12 cellular contexts compared by ENCODE assay signal in genomic region chr12:92603741-92604432, GRCh38.
DNase-seq lines count a peak whose midpoint lies in the region; ATAC-seq, FAIRE-seq and TF ChIP-seq lines count a peak whose summit lies in the region.
"Had no signal": no experiment of that assay in that cellular context is flagged by ENCODE, and none has a peak within 500 bp of the region (broad histone marks: within the 10 kb centered on the region; RNA-seq: fewer than 3 reads in every experiment).

No MANE protein-coding gene starts in this region.

- no peaks in the 10 kb centered on the region for H3K27me3 ChIP-seq in BLaER1 treated with 17β-estradiol and CSF1 and Interleukin-3, amounts not matched to agents 10 nM and 100 nM
- H3K27me3 ChIP-seq in GM23248 (replicated peaks; ENCODE audit: insufficient read depth) (no peaks in the 10 kb centered on the region), astrocyte (ENCODE audit: insufficient read depth, low read length) (no peaks in the 10 kb centered on the region), prostate gland (replicated peaks; ENCODE audit: insufficient read depth) (no peaks in the 10 kb centered on the region)
- H3K27me3 ChIP-seq in naive thymus-derived CD4-positive, alpha-beta T cell (ENCODE audit: control insufficient read depth in 2 of 2, insufficient read depth in 2 of 2, low read length in 2 of 2) = no peaks in the 10 kb centered on the region
- H3K27me3 ChIP-seq: MG63, transverse colon had no signal

- peak overlapping the region; percentile 51 for H3K27ac Mint-ChIP-seq in astrocyte (ENCODE audit: unreplicated experiment)
- peak overlapping the region in 8 of 9 donors; percentile 38 to 82 (median 60) for H3K27ac Mint-ChIP-seq in naive thymus-derived CD4-positive, alpha-beta T cell

- peaks cover 60% of the 10 kb centered on the region for H3F3A ChIP-seq in GM23248 (ENCODE audit: insufficient read depth)

- H2AFZ ChIP-seq in GM23248 (no peak overlapping the region; the same call in 1 of the 2 replicates), astrocyte (ENCODE audit: low read depth, low read length) (peak overlapping the region; percentile 0)

- H3K79me2 ChIP-seq in GM23248 (ENCODE audit: insufficient read depth) (no peaks in the 10 kb centered on the region), astrocyte (ENCODE audit: insufficient read depth, low read length) (no peaks in the 10 kb centered on the region)

- H3K9me3 ChIP-seq in BLaER1 treated with 17β-estradiol and CSF1 and Interleukin-3, amounts not matched to agents 10 nM and 100 nM (replicated peaks in 1 of 11) = peaks cover 33 to 66% (median 62%) of the 10 kb centered on the region in 11 experiments
- H3K9me3 ChIP-seq in GM23248 (ENCODE audit: low read depth) (no peaks in the 10 kb centered on the region), astrocyte (ENCODE audit: insufficient read depth, low read depth, low read length) (peaks cover 7% of the 10 kb centered on the region), prostate gland (no peaks in the 10 kb centered on the region)
- H3K9me3 ChIP-seq in naive thymus-derived CD4-positive, alpha-beta T cell (ENCODE audit: control insufficient read depth in 2 of 3, low read length in 3 of 3) = peaks cover 0 to 12% (median 3%) of the 10 kb centered on the region in 3 experiments

- H3K4me3 Mint-ChIP-seq in astrocyte (ENCODE audit: unreplicated experiment) = no peak overlapping the region
- no peak overlapping the region for H3K4me3 Mint-ChIP-seq in naive thymus-derived CD4-positive, alpha-beta T cell

- peak; percentile 8 for TF ChIP-seq CTCF in astrocyte (IDR thresholded peaks at IDR 0.05; ENCODE audit: insufficient read depth, low read depth, low read length)
- TF ChIP-seq CTCF in prostate gland (IDR thresholded peaks at IDR 0.05) = no peak

- no peaks in the 10 kb centered on the region for H3K9me2 ChIP-seq in GM23248 (ENCODE audit: insufficient read depth)

- H3K4me3 ChIP-seq in BLaER1 treated with 17β-estradiol and CSF1 and Interleukin-3, amounts not matched to agents 10 nM and 100 nM = no peak overlapping the region
- H3K4me3 ChIP-seq in GM23248 = no peak overlapping the region
- H3K4me3 ChIP-seq in astrocyte (ENCODE audit: insufficient read depth, low read depth, low read length) = no peak overlapping the region
- no peak overlapping the region for H3K4me3 ChIP-seq in naive thymus-derived CD4-positive, alpha-beta T cell (ENCODE audit: low read length)
- no peak overlapping the region for H3K4me3 ChIP-seq in prostate gland
- H3K4me3 ChIP-seq: MG63, transverse colon had no signal

- H3K4me2 ChIP-seq in BLaER1 treated with 17β-estradiol and CSF1 and Interleukin-3, amounts not matched to agents 10 nM and 100 nM = peak overlapping the region in 7 of 11 experiments; percentile 20 to 88 (median 64); a peak in 14 of 22 replicates
- H3K4me2 ChIP-seq in GM23248 (ENCODE audit: unreplicated experiment) (peak overlapping the region; percentile 16), astrocyte (ENCODE audit: low read length) (no peak overlapping the region)

- POLR2A ChIA-PET in naive thymus-derived CD4-positive, alpha-beta T cell (lab: Charles Lee) = interaction anchor here (1.1 to 1.3 kb wide), 3 partner anchors 9 to 458 kb away, joined by 3 to 6 read pairs (median 4); partner anchors contain the start of gene BTG1

- H3K36me3 ChIP-seq in BLaER1 treated with 17β-estradiol and CSF1 and Interleukin-3, amounts not matched to agents 10 nM and 100 nM = peaks cover 0 to 15% (median 6%) of the 10 kb centered on the region in 11 experiments; a peak in 8 of 22 replicates
- H3K36me3 ChIP-seq in GM23248 (ENCODE audit: low read depth) (no peaks in the 10 kb centered on the region), astrocyte (ENCODE audit: insufficient read depth, low read length) (no peaks in the 10 kb centered on the region), prostate gland (no peaks in the 10 kb centered on the region)
- H3K36me3 ChIP-seq in naive thymus-derived CD4-positive, alpha-beta T cell (ENCODE audit: control insufficient read depth in 2 of 3, insufficient read depth in 3 of 3, low read length in 3 of 3) = no peaks in the 10 kb centered on the region
- H3K36me3 ChIP-seq: MG63, transverse colon had no signal

- H3K4me1 Mint-ChIP-seq in astrocyte (ENCODE audit: low read depth, unreplicated experiment) = peaks cover 13% of the 10 kb centered on the region
- H3K4me1 Mint-ChIP-seq in naive thymus-derived CD4-positive, alpha-beta T cell = peaks cover 9 to 27% (median 11%) of the 10 kb centered on the region in 7 donors

- peaks cover 29 to 92% (median 53%) of the 10 kb centered on the region in 10 experiments for H3K4me1 ChIP-seq in BLaER1 treated with 17β-estradiol and CSF1 and Interleukin-3, amounts not matched to agents 10 nM and 100 nM
- peaks cover 68% of the 10 kb centered on the region for H3K4me1 ChIP-seq in GM23248 (ENCODE audit: insufficient read depth)
- H3K4me1 ChIP-seq in astrocyte (ENCODE audit: insufficient read depth, low read length) = peaks cover 6% of the 10 kb centered on the region
- no peaks in the 10 kb centered on the region for H3K4me1 ChIP-seq in naive thymus-derived CD4-positive, alpha-beta T cell (ENCODE audit: control insufficient read depth in 2 of 2, insufficient read depth in 2 of 2, low read length in 2 of 2)
- no peaks in the 10 kb centered on the region for H3K4me1 ChIP-seq in prostate gland (replicated peaks)

- FAIRE-seq in astrocyte (lab: Jason Lieb, UNC) = no peak

- in situ Hi-C loops in GM23248 (cut with MboI) = no loop called here

- peak overlapping the region in 10 of 11 experiments; percentile 10 to 71 (median 58); a peak in 16 of 22 replicates for H3K27ac ChIP-seq in BLaER1 treated with 17β-estradiol and CSF1 and Interleukin-3, amounts not matched to agents 10 nM and 100 nM
- H3K27ac ChIP-seq in GM23248 (peak overlapping the region; percentile 92), astrocyte (ENCODE audit: low read depth, low read length) (no peak overlapping the region), prostate gland (no peak overlapping the region)
- H3K27ac ChIP-seq in naive thymus-derived CD4-positive, alpha-beta T cell (ENCODE audit: low read depth, low read length) = no peak overlapping the region
- H3K27ac ChIP-seq: transverse colon had no signal

- H4K20me1 ChIP-seq in BLaER1 treated with 17β-estradiol and CSF1 and Interleukin-3, amounts not matched to agents 10 nM and 100 nM = no peaks in the 10 kb centered on the region
- H4K20me1 ChIP-seq in GM23248 (ENCODE audit: insufficient read depth) (no peaks in the 10 kb centered on the region), astrocyte (ENCODE audit: insufficient read depth, low read length) (no peaks in the 10 kb centered on the region)

- H3K9ac ChIP-seq in BLaER1 treated with 17β-estradiol and CSF1 and Interleukin-3, amounts not matched to agents 10 nM and 100 nM = peak overlapping the region in 1 of 11 experiments; percentile 34; a peak in 2 of 22 replicates
- H3K9ac ChIP-seq in GM23248 (no peak overlapping the region), astrocyte (ENCODE audit: low read length) (no peak overlapping the region)

- intact Hi-C loops in naive thymus-derived CD4-positive, alpha-beta T cell (cut with micrococcal nuclease) = loop anchor here in 1 of 2 donors (1.0 kb wide), 1 partner anchor 10 kb away; no protein-coding TSS in a partner anchor
- intact Hi-C loops in prostate gland (cut with DNase I) (no loop called here), left colon (cut with DNase I, micrococcal nuclease) (no loop called here)

- WGBS in GM23248 (ENCODE audit: low coverage in 1 of 2, low lambda C conversion rate in 2 of 2, missing lambda C conversion rate in 2 of 2), 2 experiments = 35 to 49% methylated on average over 2 of the region's 2 CpGs
- WGBS in prostate gland = 84% methylated on average over 2 of the region's 2 CpGs

- CTCF ChIA-PET in naive thymus-derived CD4-positive, alpha-beta T cell (lab: Charles Lee) = interaction anchor here (1.6 kb wide), 1 partner anchor 1221 kb away, joined by 6 read pairs; no protein-coding TSS in a partner anchor

- H3K36me3 Mint-ChIP-seq in astrocyte (ENCODE audit: low read depth, unreplicated experiment) = peaks cover 3% of the 10 kb centered on the region
- H3K36me3 Mint-ChIP-seq in naive thymus-derived CD4-positive, alpha-beta T cell = peaks cover 7 to 35% (median 15%) of the 10 kb centered on the region in 5 donors

- no peaks in the 10 kb centered on the region for H3K27me3 Mint-ChIP-seq in astrocyte (ENCODE audit: low read depth, unreplicated experiment)
- no peaks in the 10 kb centered on the region for H3K27me3 Mint-ChIP-seq in naive thymus-derived CD4-positive, alpha-beta T cell

- no peak for TF ChIP-seq POLR2A in prostate gland (IDR thresholded peaks at IDR 0.05)

- peaks cover 17% of the 10 kb centered on the region for H3K9me3 Mint-ChIP-seq in astrocyte (ENCODE audit: unreplicated experiment)
- H3K9me3 Mint-ChIP-seq in naive thymus-derived CD4-positive, alpha-beta T cell = peaks cover 4 to 29% (median 14%) of the 10 kb centered on the region in 11 donors

- DNase-seq in GM23248 = peak; percentile 57
- DNase-seq in astrocyte (ENCODE audit: low read depth) = no peak
- DNase-seq in naive thymus-derived CD4-positive, alpha-beta T cell = peak in 1 of 9 donors; percentile 28
- DNase-seq in NCI-H2196 treated with DMSO at 0.1 percent for 48 hours (lab: John Stamatoyannopoulos, UW; ENCODE audit: unreplicated experiment) = no peak
- no peak for DNase-seq in prostate gland (ENCODE audit: low spot score)
- DNase-seq in left colon = no peak
- no peak for DNase-seq in NCI-H1105 treated with DMSO at 0.1 percent for 48 hours (lab: John Stamatoyannopoulos, UW)
- DNase-seq: effector CD4-positive, alpha-beta T cell; MG63; NCI-H526 treated with DMSO at 0.1 percent for 48 hours; transverse colon had no signal

- ATAC-seq in naive thymus-derived CD4-positive, alpha-beta T cell = peak; percentile 65
- ATAC-seq in left colon = no peak

Comparison
In these comparisons a context has a peak if more than half of its experiments do, and no peak if none do; other contexts are left out.
1. H3K27ac ChIP-seq: peak in BLaER1 treated with 17β-estradiol and CSF1 and Interleukin-3, amounts not matched to agents 10 nM and 100 nM (10 of 11) and GM23248 (single experiment); none in astrocyte (single experiment), naive thymus-derived CD4-positive, alpha-beta T cell (single experiment) and prostate gland (0 of 2).